In genomic region chr7:106566672-106567071, GRCh38 we compare ENCODE assay signal across 22 cellular contexts.
DNase-seq lines count a peak whose midpoint lies in the region; ATAC-seq, FAIRE-seq and TF ChIP-seq lines count a peak whose summit lies in the region.
"Had no signal": no experiment of that assay in that cellular context is flagged by ENCODE, and none has a peak within 500 bp of the region (broad histone marks: within the 10 kb centered on the region; RNA-seq: fewer than 3 reads in every experiment).

No MANE protein-coding gene starts in this region.

- intact Hi-C loops in K562 (cut with micrococcal nuclease), result loop anchor here (5.0 to 10.0 kb wide), 2 partner anchors 51 to 448 kb away; no protein-coding TSS in a partner anchor
- intact Hi-C loops in natural killer cell (cut with micrococcal nuclease), result no loop called here

- TF ChIP-seq EP300 in K562 (IDR thresholded peaks at IDR 0.05; ENCODE audit: low read length), result no peak

- in situ Hi-C loops in K562 (cut with MboI), result loop anchor here (10.0 kb wide), 1 partner anchor 88 kb away; no protein-coding TSS in a partner anchor

- H3K9me1 ChIP-seq in K562 (ENCODE audit: control insufficient read depth, insufficient read depth, low read length), result peaks cover 3% of the 10 kb centered on the region

- no peaks in the 10 kb centered on the region for H3K9me3 Mint-ChIP-seq in mesothelial cell of epicardium
- H3K9me3 Mint-ChIP-seq in natural killer cell, result no peaks in the 10 kb centered on the region
- H3K9me3 Mint-ChIP-seq: CD4-positive, alpha-beta memory T cell; IgD-negative memory B cell had no signal

- H3K27ac Mint-ChIP-seq in mesothelial cell of epicardium (peak overlapping the region; percentile 33), natural killer cell (no peak overlapping the region)
- H3K27ac Mint-ChIP-seq: IgD-negative memory B cell had no signal

- no peak for DNase-seq in K562 (ENCODE audit: extremely low read depth in 1 of 4, low spot score in 3 of 4)
- DNase-seq in fibroblast of pulmonary artery (ENCODE audit: low read depth), result peak; percentile 36
- no peak for DNase-seq in mesothelial cell of epicardium (ENCODE audit: low spot score in 2 of 2, unreplicated experiment in 2 of 2)
- DNase-seq in natural killer cell, result no peak
- DNase-seq in NCI-H524 treated with DMSO at 0.1 percent for 48 hours (lab: John Stamatoyannopoulos, UW), result no peak
- DNase-seq: BE2C; CD4-positive, alpha-beta memory T cell; COR-L47; DMS153; DMS79 treated with DMSO at 0.1 percent for 48 hours; EL; HCEC 1CT had no signal

- H3K4me2 ChIP-seq in K562 (ENCODE audit: insufficient read depth, low read length), result no peak overlapping the region

- TF ChIP-seq CTCF in HEK293 (tag by site-specific recombination; IDR thresholded peaks at IDR 0.05) (no peak), K562 (IDR thresholded peaks at IDR 0.05 in 2 of 3, conservative IDR thresholded peaks at IDR 0.05 in 1 of 3; ENCODE audit: insufficient read depth in 2 of 3, low read depth in 1 of 3, low read length in 3 of 3) (no peak), fibroblast of pulmonary artery (IDR thresholded peaks at IDR 0.05; ENCODE audit: low read length, missing control alignments) (no peak), mesothelial cell of epicardium (IDR thresholded peaks at IDR 0.05; ENCODE audit: unreplicated experiment) (no peak), natural killer cell (IDR thresholded peaks at IDR 0.05) (no peak)

- no TSS peak for BruUV-seq in K562 (replicated peaks; lab: Mats Ljungman, UMichigan)

- H3K4me1 ChIP-seq in HEK293 (ENCODE audit: control insufficient read depth, insufficient read depth, low read length) (no peaks in the 10 kb centered on the region), K562 (replicated peaks in 1 of 2; ENCODE audit: control insufficient read depth in 2 of 2, insufficient read depth in 2 of 2, low read length in 2 of 2) (peaks cover 35 to 81% of the 10 kb centered on the region in 2 experiments)

- H3K36me3 Mint-ChIP-seq in mesothelial cell of epicardium, result no peaks in the 10 kb centered on the region
- H3K36me3 Mint-ChIP-seq in natural killer cell, result no peaks in the 10 kb centered on the region
- H3K36me3 Mint-ChIP-seq: CD4-positive, alpha-beta memory T cell had no signal

- 77% methylated on average over 2 of the region's 2 CpGs for WGBS in K562 (ENCODE audit: insufficient coverage, low coverage, missing lambda C conversion rate)

- no peak overlapping the region for H3K9ac ChIP-seq in K562 (ENCODE audit: insufficient read depth in 1 of 2, low read depth in 2 of 2, low read length in 2 of 2)

- peak overlapping the region; percentile 11; the same call in 1 of the 2 replicates for H2AFZ ChIP-seq in K562 (ENCODE audit: low read depth, low read length)

- CTCF ChIA-PET in HEK293 (lab: Yijun Ruan, JAX) (no interaction called here), K562 (lab: Yijun Ruan, JAX; ENCODE audit: low intra/inter-chr PET ratio) (no interaction called here)

- H3K9me3 ChIP-seq in HEK293 (ENCODE audit: control insufficient read depth, insufficient read depth, low read depth, low read length) (no peaks in the 10 kb centered on the region), K562 (replicated peaks; ENCODE audit: control insufficient read depth, insufficient read depth, low read depth, low read length) (peaks cover 19% of the 10 kb centered on the region)
- H3K9me3 ChIP-seq: BE2C had no signal

- H3K4me1 Mint-ChIP-seq in mesothelial cell of epicardium (peaks cover 34% of the 10 kb centered on the region), natural killer cell (no peaks in the 10 kb centered on the region)
- H3K4me1 Mint-ChIP-seq: CD4-positive, alpha-beta memory T cell; IgD-negative memory B cell had no signal

- no peaks in the 10 kb centered on the region for H3K27me3 Mint-ChIP-seq in mesothelial cell of epicardium (ENCODE audit: low read depth)
- peaks cover 11 to 20% of the 10 kb centered on the region in 2 donors for H3K27me3 Mint-ChIP-seq in natural killer cell (ENCODE audit: low read depth in 2 of 2)

- H4K20me1 ChIP-seq in K562 (replicated peaks; ENCODE audit: control insufficient read depth, insufficient read depth, low read length), result no peaks in the 10 kb centered on the region

- POLR2A ChIA-PET in HEK293 (lab: Yijun Ruan, JAX) (no interaction called here), K562 (lab: Yijun Ruan, JAX) (interaction anchor here (0.5 to 0.8 kb wide), 2 partner anchors 20 to 245 kb away, joined by 3 read pairs; no protein-coding TSS in a partner anchor)

- H3K79me2 ChIP-seq in K562 (ENCODE audit: control insufficient read depth, insufficient read depth, low read length), result no peaks in the 10 kb centered on the region

- no peak for TF ChIP-seq POLR2A in K562 (conservative IDR thresholded peaks at IDR 0.05)

- ATAC-seq in K562 (no peak), GM21390 (IDR thresholded peaks at IDR 0.05; ENCODE audit: unreplicated experiment) (no peak), natural killer cell (no peak), HG02885 (IDR thresholded peaks at IDR 0.05; ENCODE audit: poor library complexity, unreplicated experiment) (no peak)

- H3K4me3 ChIP-seq in HEK293 (ENCODE audit: low read depth, low read length) (no peak overlapping the region), K562 (no peak overlapping the region), fibroblast of pulmonary artery (replicated peaks; ENCODE audit: low read depth, low read length) (no peak overlapping the region)

- FAIRE-seq in K562 (lab: Jason Lieb, UNC), result no peak
- FAIRE-seq: A204.1, D721Med, G401.6, GM12891 had no signal

- H3K36me3 ChIP-seq in HEK293 (ENCODE audit: control insufficient read depth in 2 of 2, insufficient read depth in 1 of 2, low read length in 2 of 2) (no peaks in the 10 kb centered on the region), K562 (ENCODE audit: control insufficient read depth, insufficient read depth, low read length) (no peaks in the 10 kb centered on the region; the same call in 1 of the 3 replicates)
- H3K36me3 ChIP-seq: BE2C had no signal

- no peak overlapping the region for H3K27ac ChIP-seq in HEK293 (ENCODE audit: extremely low read depth, low read depth, low read length)
- peak overlapping the region; percentile 99 for H3K27ac ChIP-seq in K562 (ENCODE audit: extremely low read depth, low read depth, low read length)
- H3K27ac ChIP-seq: C4-2B, HL-60 had no signal

- no peak for TF ChIP-seq RAD21 in K562 (CRISPR knock-in tag; conservative IDR thresholded peaks at IDR 0.05 in 1 of 2, IDR thresholded peaks at IDR 0.05 in 1 of 2)

- no peaks in the 10 kb centered on the region for H3K27me3 ChIP-seq in K562 (ENCODE audit: control insufficient read depth in 2 of 2, insufficient read depth in 2 of 2, low read length in 2 of 2)
- H3K27me3 ChIP-seq: BE2C had no signal

- H3K4me3 Mint-ChIP-seq in mesothelial cell of epicardium (no peak overlapping the region), natural killer cell (no peak overlapping the region)
- H3K4me3 Mint-ChIP-seq: CD4-positive, alpha-beta memory T cell; IgD-negative memory B cell had no signal

TF ChIP-seq in HEK293, 187 proteins besides CTCF, POLR2A, EP300 and RAD21:
- peak; percentile 55 for TF ChIP-seq REST (tag by site-specific recombination; IDR thresholded peaks at IDR 0.05)
- no peak for TF ChIP-seq ZNF140 (tag by site-specific recombination; IDR thresholded peaks at IDR 0.05)

TF ChIP-seq in K562, 482 proteins besides CTCF, POLR2A, EP300 and RAD21:
- TF ChIP-seq ZNF512 (tag; IDR thresholded peaks at IDR 0.05), result peak; percentile 82
- TF ChIP-seq CBFB (CRISPR knock-in tag; IDR thresholded peaks at IDR 0.05), result no peak
- TF ChIP-seq TAF7 (tag; IDR thresholded peaks at IDR 0.05), result no peak
- 0 out of 2 replicates have a peak, but pooled peaks have one; percentile 13 for TF ChIP-seq MTA1 (IDR thresholded peaks at IDR 0.05; ENCODE audit: borderline replicate concordance)
- 0 out of 2 replicates have a peak, but pooled peaks have one; percentile 16 for TF ChIP-seq ATF3 (IDR thresholded peaks at IDR 0.05)
- no peak for TF ChIP-seq ATF3 (CRISPR knock-in tag; conservative IDR thresholded peaks at IDR 0.05)

Comparison
In these comparisons a context has a peak if more than half of its experiments do, and no peak if none do; other contexts are left out.
1. Of the 44 proteins assayed by ChIP-seq in both K562 and HEK293: peak only in K562: none; only in HEK293: REST; in both: none; in neither: 43.